In the genomic region with DNA sequence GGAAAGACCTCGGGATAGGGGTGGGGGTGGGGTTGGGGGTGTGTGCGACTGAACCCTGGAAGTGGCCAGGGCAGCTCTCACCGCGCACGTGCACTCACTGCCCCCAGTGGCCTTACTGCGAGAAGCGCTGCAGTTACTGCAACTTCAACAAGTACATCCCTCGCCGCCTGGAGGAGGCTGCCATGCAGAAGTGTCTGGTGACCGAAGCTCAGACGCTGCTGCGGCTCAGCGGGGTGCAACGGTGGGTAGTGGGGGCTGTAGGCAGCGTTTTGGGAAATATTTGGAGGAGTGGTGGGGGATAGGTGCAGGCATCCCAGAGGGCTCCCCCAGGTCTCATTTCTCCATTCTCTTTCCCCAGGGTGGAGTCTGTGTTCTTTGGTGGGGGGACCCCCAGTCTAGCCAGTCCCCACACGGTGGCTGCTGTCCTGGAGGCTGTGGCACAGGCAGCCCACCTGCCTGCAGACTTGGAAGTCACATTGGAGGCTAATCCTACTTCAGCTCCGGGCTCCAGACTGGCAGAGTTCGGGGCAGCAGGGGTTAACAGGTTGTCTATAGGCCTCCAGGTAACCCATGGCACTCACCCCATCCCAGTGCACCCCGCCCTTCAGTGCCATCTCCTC, we compare ENCODE assay signal across 1 cellular context.
TF ChIP-seq lines count a peak whose summit lies in the region.

No MANE protein-coding gene starts in this region.

TF ChIP-seq in WTC11, 78 proteins besides CTCF, POLR2A, EP300 and RAD21 (continued from another document):
- TF ChIP-seq, protein P1, sequence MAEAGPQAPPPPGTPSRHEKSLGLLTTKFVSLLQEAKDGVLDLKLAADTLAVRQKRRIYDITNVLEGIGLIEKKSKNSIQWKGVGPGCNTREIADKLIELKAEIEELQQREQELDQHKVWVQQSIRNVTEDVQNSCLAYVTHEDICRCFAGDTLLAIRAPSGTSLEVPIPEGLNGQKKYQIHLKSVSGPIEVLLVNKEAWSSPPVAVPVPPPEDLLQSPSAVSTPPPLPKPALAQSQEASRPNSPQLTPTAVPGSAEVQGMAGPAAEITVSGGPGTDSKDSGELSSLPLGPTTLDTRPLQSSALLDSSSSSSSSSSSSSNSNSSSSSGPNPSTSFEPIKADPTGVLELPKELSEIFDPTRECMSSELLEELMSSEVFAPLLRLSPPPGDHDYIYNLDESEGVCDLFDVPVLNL (CRISPR knock-in tag; IDR thresholded peaks at IDR 0.05; ENCODE audit: borderline replicate concordance, low read depth) = no peak
- TF ChIP-seq ZBTB21 (CRISPR knock-in tag; IDR thresholded peaks at IDR 0.05; ENCODE audit: borderline replicate concordance) (no peak), NFATC4 (CRISPR knock-in tag; IDR thresholded peaks at IDR 0.05) (no peak), ZNF121 (CRISPR knock-in tag; IDR thresholded peaks at IDR 0.05) (0 out of 2 replicates have a peak, but pooled peaks have one; percentile 4), TCF7 (CRISPR knock-in tag; IDR thresholded peaks at IDR 0.05; ENCODE audit: low read depth) (no peak), FOXP1 (CRISPR knock-in tag; IDR thresholded peaks at IDR 0.05; ENCODE audit: borderline replicate concordance) (0 out of 2 replicates have a peak, but pooled peaks have one; percentile 36)
- TF ChIP-seq, protein P2, sequence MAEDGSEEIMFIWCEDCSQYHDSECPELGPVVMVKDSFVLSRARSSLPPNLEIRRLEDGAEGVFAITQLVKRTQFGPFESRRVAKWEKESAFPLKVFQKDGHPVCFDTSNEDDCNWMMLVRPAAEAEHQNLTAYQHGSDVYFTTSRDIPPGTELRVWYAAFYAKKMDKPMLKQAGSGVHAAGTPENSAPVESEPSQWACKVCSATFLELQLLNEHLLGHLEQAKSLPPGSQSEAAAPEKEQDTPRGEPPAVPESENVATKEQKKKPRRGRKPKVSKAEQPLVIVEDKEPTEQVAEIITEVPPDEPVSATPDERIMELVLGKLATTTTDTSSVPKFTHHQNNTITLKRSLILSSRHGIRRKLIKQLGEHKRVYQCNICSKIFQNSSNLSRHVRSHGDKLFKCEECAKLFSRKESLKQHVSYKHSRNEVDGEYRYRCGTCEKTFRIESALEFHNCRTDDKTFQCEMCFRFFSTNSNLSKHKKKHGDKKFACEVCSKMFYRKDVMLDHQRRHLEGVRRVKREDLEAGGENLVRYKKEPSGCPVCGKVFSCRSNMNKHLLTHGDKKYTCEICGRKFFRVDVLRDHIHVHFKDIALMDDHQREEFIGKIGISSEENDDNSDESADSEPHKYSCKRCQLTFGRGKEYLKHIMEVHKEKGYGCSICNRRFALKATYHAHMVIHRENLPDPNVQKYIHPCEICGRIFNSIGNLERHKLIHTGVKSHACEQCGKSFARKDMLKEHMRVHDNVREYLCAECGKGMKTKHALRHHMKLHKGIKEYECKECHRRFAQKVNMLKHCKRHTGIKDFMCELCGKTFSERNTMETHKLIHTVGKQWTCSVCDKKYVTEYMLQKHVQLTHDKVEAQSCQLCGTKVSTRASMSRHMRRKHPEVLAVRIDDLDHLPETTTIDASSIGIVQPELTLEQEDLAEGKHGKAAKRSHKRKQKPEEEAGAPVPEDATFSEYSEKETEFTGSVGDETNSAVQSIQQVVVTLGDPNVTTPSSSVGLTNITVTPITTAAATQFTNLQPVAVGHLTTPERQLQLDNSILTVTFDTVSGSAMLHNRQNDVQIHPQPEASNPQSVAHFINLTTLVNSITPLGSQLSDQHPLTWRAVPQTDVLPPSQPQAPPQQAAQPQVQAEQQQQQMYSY (CRISPR knock-in tag; IDR thresholded peaks at IDR 0.05) = no peak
- TF ChIP-seq, protein P3, sequence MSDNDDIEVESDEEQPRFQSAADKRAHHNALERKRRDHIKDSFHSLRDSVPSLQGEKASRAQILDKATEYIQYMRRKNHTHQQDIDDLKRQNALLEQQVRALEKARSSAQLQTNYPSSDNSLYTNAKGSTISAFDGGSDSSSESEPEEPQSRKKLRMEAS (CRISPR knock-in tag; IDR thresholded peaks at IDR 0.05) = peak; percentile 49; the same call in 1 of the 2 replicates
